ENCODE assay signal across 8 cellular contexts in the genomic region with DNA sequence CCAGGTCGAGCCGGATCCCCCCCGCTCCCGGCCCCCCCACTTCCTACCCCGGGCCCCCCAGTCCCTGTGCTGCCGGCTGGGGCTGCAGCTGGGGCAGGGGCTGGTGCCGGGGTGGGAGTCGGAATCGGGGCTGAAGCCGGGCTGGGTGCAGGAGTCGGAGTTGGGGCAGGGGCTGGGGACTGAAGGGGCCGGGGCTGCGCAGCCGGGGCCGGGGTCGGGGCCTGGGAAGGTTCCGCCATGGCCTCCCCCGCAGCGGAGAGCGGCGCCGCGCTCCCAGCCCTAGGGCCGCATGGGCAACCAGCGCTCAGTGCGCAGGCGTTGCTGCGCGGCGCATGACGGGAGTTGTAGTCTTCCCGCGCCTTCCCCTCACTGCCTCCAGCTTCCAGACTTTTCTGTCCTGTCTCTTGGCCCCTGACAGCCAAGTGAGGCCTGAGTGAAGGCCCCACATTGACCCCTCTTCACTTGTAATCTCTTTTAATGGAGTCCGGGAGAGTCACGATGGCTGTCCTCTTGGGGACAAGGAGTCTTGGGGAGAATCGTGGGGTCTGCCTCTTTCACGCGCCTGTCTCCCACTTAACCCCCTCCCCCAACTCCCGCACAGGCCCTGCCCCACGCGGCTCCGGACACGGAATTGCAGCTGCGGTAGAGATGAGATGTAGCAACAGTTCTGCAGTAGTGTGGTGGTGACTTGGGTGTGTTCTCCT. TPM values are rescaled to one million over a fixed set of nuclear protein-coding genes. Genes with fewer than 3 reads are reported as not detected.
DNase-seq lines count a peak whose midpoint lies in the region; ATAC-seq lines count a peak whose summit lies in the region.

A gene (minus strand): TSS at position 302 of the 704 bp plus-strand sequence. CDS start 63 bp downstream, at position 239.

- peak within 1 kb of the TSS; percentile 62 for H3K4me2 ChIP-seq in mesenchymal stem cell (ENCODE audit: low read length, poor library complexity, severe bottlenecking)

- peak within 1 kb of the TSS; percentile 33 for H2AFZ ChIP-seq in mesenchymal stem cell (ENCODE audit: low read depth, low read length)

- H3K4me3 ChIP-seq in mesenchymal stem cell (ENCODE audit: insufficient read depth in 1 of 2, low read depth in 1 of 2, low read length in 2 of 2) = peak within 1 kb of the TSS; percentile 71 to 75

- peak within 1 kb of the TSS; percentile 52 to 70 for H3K27ac Mint-ChIP-seq in effector memory CD8-positive, alpha-beta T cell

- peak within 1 kb of the TSS in 1 of 2 experiments; percentile 22 for H3K4ac ChIP-seq in mesenchymal stem cell (ENCODE audit: low read depth in 1 of 2, low read length in 2 of 2)

- peaks cover 14 to 16% of the 10 kb centered on the region in 2 donors for H3K4me1 Mint-ChIP-seq in effector memory CD8-positive, alpha-beta T cell (ENCODE audit: low read depth in 2 of 2)

- no peaks in the 10 kb centered on the region for H3K27me3 Mint-ChIP-seq in effector memory CD8-positive, alpha-beta T cell

- H3K9me3 ChIP-seq in mesenchymal stem cell (ENCODE audit: control insufficient read depth, low read length) = no peaks in the 10 kb centered on the region

- H3K9me3 Mint-ChIP-seq in effector memory CD8-positive, alpha-beta T cell = no peaks in the 10 kb centered on the region

- H3K36me3 Mint-ChIP-seq in effector memory CD8-positive, alpha-beta T cell (ENCODE audit: insufficient read depth) = peaks cover 41% of the 10 kb centered on the region

- peak; percentile 63 for ATAC-seq in HG03175 (IDR thresholded peaks at IDR 0.05; ENCODE audit: unreplicated experiment)
- ATAC-seq in effector memory CD8-positive, alpha-beta T cell (replicated peaks) = peak; percentile 90

- DNase-seq in NCI-H2196 (lab: John Stamatoyannopoulos, UW; ENCODE audit: unreplicated experiment) (peak; percentile 71), NCI-H2196 treated with DMSO at 0.1 percent for 48 hours (lab: John Stamatoyannopoulos, UW; ENCODE audit: unreplicated experiment) (no peak), NOMO-1 treated with DMSO at 0.1 percent for 48 hours (lab: John Stamatoyannopoulos, UW; ENCODE audit: unreplicated experiment) (peak; percentile 66), mesenchymal stem cell (peak; percentile 83)
- peak; percentile 54 to 55 for DNase-seq in activated CD8-positive, alpha-beta memory T cell treated with anti-CD3 and anti-CD28 coated beads for 4 hours (ENCODE audit: low read depth in 2 of 2)
- peak; percentile 69 to 71 (median 70) for DNase-seq in effector memory CD8-positive, alpha-beta T cell
- DNase-seq in stimulated activated CD8-positive, alpha-beta memory T cell treated with anti-CD3 and anti-CD28 coated beads, Interleukin-12 subunit alpha, Interleukin-12 subunit beta, amount 100 ng/mL, for 1 hour (ENCODE audit: low read depth) = peak; percentile 51

- no peak within 1 kb of the TSS for H2BK12ac ChIP-seq in mesenchymal stem cell (ENCODE audit: low read length in 2 of 2)

- H3K79me1 ChIP-seq in mesenchymal stem cell (replicated peaks; ENCODE audit: low read length, poor library complexity, severe bottlenecking) = peaks cover 11% of the 10 kb centered on the region

- H3K18ac ChIP-seq in mesenchymal stem cell (ENCODE audit: low read depth in 1 of 2, low read length in 2 of 2) = peak within 1 kb of the TSS; percentile 35 to 79

- peak within 1 kb of the TSS; percentile 8 for H2BK15ac ChIP-seq in mesenchymal stem cell (ENCODE audit: low read depth, poor library complexity, severe bottlenecking)

- peak within 1 kb of the TSS; percentile 13 for H2BK120ac ChIP-seq in mesenchymal stem cell (ENCODE audit: low read depth, low read length)

- H2BK5ac ChIP-seq in mesenchymal stem cell (ENCODE audit: low read depth, low read length, poor library complexity, severe bottlenecking) = no peak within 1 kb of the TSS

- H3K23ac ChIP-seq in mesenchymal stem cell (ENCODE audit: low read length in 2 of 2) = peak within 1 kb of the TSS in 1 of 2 experiments; percentile 15

- peak within 1 kb of the TSS; percentile 66 for H4K8ac ChIP-seq in mesenchymal stem cell (ENCODE audit: low read length)

- H3K9ac ChIP-seq in mesenchymal stem cell (ENCODE audit: low read length) = peak within 1 kb of the TSS; percentile 59

- H4K91ac ChIP-seq in mesenchymal stem cell (ENCODE audit: low read length) = no peak within 1 kb of the TSS

- no peaks in the 10 kb centered on the region for H3K27me3 ChIP-seq in mesenchymal stem cell (ENCODE audit: control insufficient read depth in 1 of 2, insufficient read depth in 1 of 2, low read length in 2 of 2)

- H3K4me1 ChIP-seq in mesenchymal stem cell (ENCODE audit: control insufficient read depth, insufficient read depth, low read depth, low read length) = peaks cover 8% of the 10 kb centered on the region

- peaks cover 45 to 64% of the 10 kb centered on the region in 2 experiments for H3K36me3 ChIP-seq in mesenchymal stem cell (ENCODE audit: control insufficient read depth in 1 of 2, insufficient read depth in 2 of 2, low read depth in 1 of 2, low read length in 2 of 2)

- no peak within 1 kb of the TSS for H3K27ac ChIP-seq in mesenchymal stem cell (ENCODE audit: low read length, poor library complexity, severe bottlenecking)

- peak within 1 kb of the TSS; percentile 66 to 72 for H3K4me3 Mint-ChIP-seq in effector memory CD8-positive, alpha-beta T cell

- no peak within 1 kb of the TSS for H3K14ac ChIP-seq in mesenchymal stem cell (ENCODE audit: low read length in 2 of 2)

- WGBS in mesenchymal stem cell = 50% methylated on average over 6 of the region's 44 CpGs

- no peak within 1 kb of the TSS for H2AK5ac ChIP-seq in mesenchymal stem cell (ENCODE audit: low read length, severe bottlenecking)

RNA-seq across cellular contexts. Expression of the gene that starts here (rescaled TPM):
- 14.9 TPM for polyA plus RNA-seq in mesenchymal stem cell (2013, experiment 1 of 2)
- polyA plus RNA-seq in mesenchymal stem cell (2013, experiment 2 of 2) = 14.8 TPM
